In the genomic region with DNA sequence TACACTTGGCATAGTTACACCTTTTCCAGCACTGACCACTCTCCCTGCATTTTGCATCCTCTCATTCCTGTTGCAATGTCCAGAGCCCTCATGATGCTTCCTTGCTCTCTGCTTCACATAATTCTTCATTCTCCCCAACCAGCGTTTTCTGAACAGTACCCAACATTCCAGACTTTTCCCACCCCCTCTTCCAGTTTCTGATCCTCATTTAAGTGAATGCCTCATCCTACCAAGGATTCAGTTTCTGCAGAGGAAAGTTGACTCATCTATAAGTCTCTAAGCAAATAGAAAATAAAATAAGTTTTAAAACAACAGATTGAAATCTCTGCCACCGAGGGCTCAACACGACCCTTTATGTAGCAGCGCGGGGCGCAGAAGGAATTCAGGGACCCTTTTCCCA, we compare ENCODE assay signal across 1 cellular context.
TF ChIP-seq lines count a peak whose summit lies in the region.

No MANE protein-coding gene starts in this region.

TF ChIP-seq in A549, 52 proteins besides CTCF, POLR2A, EP300 and RAD21 (continued from another document):
- TF ChIP-seq NR3C1 (IDR thresholded peaks at IDR 0.05) (no peak), MYC (IDR thresholded peaks at IDR 0.05; ENCODE audit: borderline replicate concordance, low read length) (no peak), JUN (IDR thresholded peaks at IDR 0.05) (no peak)
